ENCODE assay signal across 12 cellular contexts in the genomic region with DNA sequence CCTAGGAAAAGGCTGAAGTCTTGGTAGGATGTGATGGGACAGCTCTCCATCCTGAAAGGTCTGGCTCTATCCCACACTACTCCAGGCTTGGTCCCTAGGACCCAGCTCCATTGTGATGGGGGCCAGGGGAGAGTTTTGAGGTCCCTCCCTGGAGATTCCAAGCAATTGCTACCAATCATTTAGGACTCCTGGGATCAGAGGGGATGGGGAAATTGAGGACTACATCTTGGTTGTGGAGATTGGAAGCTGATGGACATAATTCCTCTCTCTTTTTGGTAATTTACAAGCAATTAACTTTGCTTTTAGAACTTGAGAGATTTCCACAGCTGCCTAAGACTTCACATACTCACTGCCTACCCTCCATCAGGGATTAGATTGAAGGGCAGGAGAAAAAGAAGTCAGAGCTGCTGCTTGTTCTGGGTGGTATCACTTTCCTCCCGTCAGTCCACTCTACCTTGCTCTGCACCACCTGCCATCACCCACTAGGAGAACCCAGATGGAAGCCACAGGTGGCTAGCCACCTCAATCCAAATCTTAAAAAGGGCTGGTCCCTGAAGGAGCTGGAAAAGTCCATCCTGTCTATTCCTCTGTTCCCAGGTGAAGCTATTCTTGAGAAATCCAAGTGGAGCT. TPM values are rescaled to one million over a fixed set of nuclear protein-coding genes. Genes with fewer than 3 reads are reported as not detected.
DNase-seq lines count a peak whose midpoint lies in the region; ATAC-seq and FAIRE-seq lines count a peak whose summit lies in the region.
"Had no signal": no experiment of that assay in that cellular context is flagged by ENCODE, and none has a peak within 500 bp of the region (broad histone marks: within the 10 kb centered on the region; RNA-seq: fewer than 3 reads in every experiment).

No MANE protein-coding gene starts in this region.

- H3K36me3 Mint-ChIP-seq in activated T-cell treated with anti-CD3 and anti-CD28 coated beads, Interleukin-2, amount 50 U/mL, for 72 hours (ENCODE audit: insufficient read depth in 2 of 2) = peaks cover 9 to 17% of the 10 kb centered on the region in 2 donors
- H3K36me3 Mint-ChIP-seq in naive thymus-derived CD8-positive, alpha-beta T cell = peaks cover 0 to 39% (median 6%) of the 10 kb centered on the region in 3 donors

- H3K4me1 Mint-ChIP-seq in activated T-cell treated with anti-CD3 and anti-CD28 coated beads, Interleukin-2, amount 50 U/mL, for 72 hours (ENCODE audit: low read depth) = peaks cover 85% of the 10 kb centered on the region
- H3K4me1 Mint-ChIP-seq in naive thymus-derived CD8-positive, alpha-beta T cell = peaks cover 35 to 89% (median 82%) of the 10 kb centered on the region in 4 donors

- no peaks in the 10 kb centered on the region for H3K27me3 Mint-ChIP-seq in activated T-cell treated with anti-CD3 and anti-CD28 coated beads, Interleukin-2, amount 50 U/mL, for 72 hours (ENCODE audit: low read depth)
- no peaks in the 10 kb centered on the region for H3K27me3 Mint-ChIP-seq in naive thymus-derived CD8-positive, alpha-beta T cell

- H3K27ac Mint-ChIP-seq in activated T-cell treated with anti-CD3 and anti-CD28 coated beads, Interleukin-2, amount 50 U/mL, for 72 hours = peak overlapping the region; percentile 75
- peak overlapping the region; percentile 61 to 98 (median 92) for H3K27ac Mint-ChIP-seq in naive thymus-derived CD8-positive, alpha-beta T cell

- H3K9me3 Mint-ChIP-seq in activated T-cell treated with anti-CD3 and anti-CD28 coated beads, Interleukin-2, amount 50 U/mL, for 72 hours = no peaks in the 10 kb centered on the region
- no peaks in the 10 kb centered on the region for H3K9me3 Mint-ChIP-seq in naive thymus-derived CD8-positive, alpha-beta T cell

- no peak for FAIRE-seq in frontal cortex (lab: Jason Lieb, UNC)
- FAIRE-seq: HepG2 had no signal

- no peak overlapping the region for H3K4me3 Mint-ChIP-seq in activated T-cell treated with anti-CD3 and anti-CD28 coated beads, Interleukin-2, amount 50 U/mL, for 72 hours
- peak overlapping the region in 2 of 10 donors; percentile 28 to 63 for H3K4me3 Mint-ChIP-seq in naive thymus-derived CD8-positive, alpha-beta T cell

- ATAC-seq in HG03342 (IDR thresholded peaks at IDR 0.05; ENCODE audit: unreplicated experiment) = peak; percentile 37
- ATAC-seq in activated T-cell treated with anti-CD3 and anti-CD28 coated beads, Interleukin-2, amount 50 U/mL, for 72 hours (replicated peaks in 1 of 2) = peak in 1 of 2 donors; percentile 3
- peak; percentile 8 to 24 for ATAC-seq in naive thymus-derived CD8-positive, alpha-beta T cell
- no peak for ATAC-seq in GM21529 (IDR thresholded peaks at IDR 0.05; ENCODE audit: unreplicated experiment)
- ATAC-seq: gastroesophageal sphincter, HepG2 had no signal

- DNase-seq in Daoy (ENCODE audit: low read depth) (peak; percentile 9), frontal cortex (ENCODE audit: low spot score in 2 of 2) (no peak), 8988T (no peak)
- DNase-seq in activated T-cell treated with anti-CD3 and anti-CD28 coated beads, Interleukin-2, amount 50 U/mL, for 72 hours = no peak
- DNase-seq in naive thymus-derived CD8-positive, alpha-beta T cell = no peak
- DNase-seq: DMS 273 treated with DMSO at 0.1 percent for 48 hours, kidney glomerular epithelial cell, PC-3 had no signal

- POLR2A ChIA-PET in naive thymus-derived CD8-positive, alpha-beta T cell (lab: Charles Lee) = interaction anchor here (0.6 to 23.2 kb wide), 14 partner anchors 6 to 85 kb away, joined by 3 to 648 read pairs (median 13); a partner anchor contains a TSS

RNA-seq across cellular contexts. Expression of a gene that starts 10.6 kb away (rescaled TPM):
- 18.2 and 20.1 TPM in 2 replicates for total RNA-seq in Daoy (2014; rRNA removed; shearing (Covaris generic))
- 100 to 1,000 TPM; 212 to 226 TPM for total RNA-seq in activated T-cell treated with anti-CD3 and anti-CD28 coated beads, Interleukin-2, amount 50 U/mL, for 72 hours
- 100 to 1,000 TPM; 116 to 127 TPM for total RNA-seq in naive thymus-derived CD8-positive, alpha-beta T cell
- polyA plus RNA-seq in naive thymus-derived CD8-positive, alpha-beta T cell = 100 to 1,000 TPM; 108 to 218 (median 141) TPM
- 1.2 TPM for total RNA-seq in frontal cortex
